Comparison of ENCODE assay signal across 1 cellular context in the genomic region with DNA sequence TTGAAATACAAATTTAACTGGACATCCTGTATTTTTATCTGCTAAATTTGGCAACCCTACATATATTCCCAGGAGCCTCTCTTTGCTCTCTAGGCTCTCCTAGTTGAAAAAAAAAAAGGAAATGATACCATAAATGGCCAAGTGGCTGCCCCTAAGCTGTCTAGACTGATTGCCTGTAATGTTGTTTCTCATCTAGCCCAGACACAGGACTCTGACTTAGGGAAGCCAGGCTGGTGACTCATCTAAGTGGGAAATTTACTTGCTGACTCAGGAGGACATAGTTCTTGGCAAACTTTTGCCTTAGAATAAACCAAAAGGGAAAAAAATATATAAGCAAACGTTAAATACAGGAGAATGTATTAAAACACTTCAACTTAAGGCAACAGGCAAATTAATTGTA.
TF ChIP-seq lines count a peak whose summit lies in the region.

No MANE protein-coding gene starts in this region.

TF ChIP-seq in IMR-90, 13 proteins besides CTCF, POLR2A, EP300 and RAD21:
- TF ChIP-seq CEBPB (IDR thresholded peaks at IDR 0.05; ENCODE audit: low read depth, low read length) (peak; percentile 58), MAZ (IDR thresholded peaks at IDR 0.05; ENCODE audit: borderline replicate concordance, low read depth, low read length) (no peak), RCOR1 (IDR thresholded peaks at IDR 0.05; ENCODE audit: insufficient replicate concordance, low read length) (no peak), RFX5 (IDR thresholded peaks at IDR 0.05; ENCODE audit: low read depth, low read length) (no peak), MAFK (IDR thresholded peaks at IDR 0.05; ENCODE audit: low read depth, low read length) (peak; percentile 97), SMC3 (IDR thresholded peaks at IDR 0.05; ENCODE audit: low read depth, low read length) (no peak), NFE2L2 (IDR thresholded peaks at IDR 0.05; ENCODE audit: low read depth, low read length) (peak; percentile 71; the same call in 1 of the 2 replicates), FOS (IDR thresholded peaks at IDR 0.05; ENCODE audit: low read depth, low read length) (peak; percentile 99), MXI1 (IDR thresholded peaks at IDR 0.05; ENCODE audit: borderline replicate concordance, low read depth, low read length) (no peak), CHD1 (IDR thresholded peaks at IDR 0.05; ENCODE audit: low read depth, low read length) (no peak), BHLHE40 (IDR thresholded peaks at IDR 0.05; ENCODE audit: low read depth, low read length) (peak; percentile 51; the same call in 1 of the 2 replicates)
- TF ChIP-seq, protein P1, sequence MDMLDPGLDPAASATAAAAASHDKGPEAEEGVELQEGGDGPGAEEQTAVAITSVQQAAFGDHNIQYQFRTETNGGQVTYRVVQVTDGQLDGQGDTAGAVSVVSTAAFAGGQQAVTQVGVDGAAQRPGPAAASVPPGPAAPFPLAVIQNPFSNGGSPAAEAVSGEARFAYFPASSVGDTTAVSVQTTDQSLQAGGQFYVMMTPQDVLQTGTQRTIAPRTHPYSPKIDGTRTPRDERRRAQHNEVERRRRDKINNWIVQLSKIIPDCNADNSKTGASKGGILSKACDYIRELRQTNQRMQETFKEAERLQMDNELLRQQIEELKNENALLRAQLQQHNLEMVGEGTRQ (IDR thresholded peaks at IDR 0.05; ENCODE audit: low read depth, low read length): no peak
- TF ChIP-seq, protein P2, sequence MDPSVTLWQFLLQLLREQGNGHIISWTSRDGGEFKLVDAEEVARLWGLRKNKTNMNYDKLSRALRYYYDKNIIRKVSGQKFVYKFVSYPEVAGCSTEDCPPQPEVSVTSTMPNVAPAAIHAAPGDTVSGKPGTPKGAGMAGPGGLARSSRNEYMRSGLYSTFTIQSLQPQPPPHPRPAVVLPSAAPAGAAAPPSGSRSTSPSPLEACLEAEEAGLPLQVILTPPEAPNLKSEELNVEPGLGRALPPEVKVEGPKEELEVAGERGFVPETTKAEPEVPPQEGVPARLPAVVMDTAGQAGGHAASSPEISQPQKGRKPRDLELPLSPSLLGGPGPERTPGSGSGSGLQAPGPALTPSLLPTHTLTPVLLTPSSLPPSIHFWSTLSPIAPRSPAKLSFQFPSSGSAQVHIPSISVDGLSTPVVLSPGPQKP (IDR thresholded peaks at IDR 0.05; ENCODE audit: borderline replicate concordance, low read depth, low read length): peak; percentile 89; the same call in 1 of the 2 replicates
